1 cellular context compared by ENCODE assay signal in genomic region chr1:173294853-173295252, GRCh38.
TF ChIP-seq lines count a peak whose summit lies in the region.

No MANE protein-coding gene starts in this region.

TF ChIP-seq in SK-N-SH treated with all-trans-retinoic acid at 6 μM for 48 hours, 23 proteins besides CTCF, POLR2A, EP300 and RAD21 (continued from another document):
- TF ChIP-seq CSRNP3 (CRISPR knock-in tag; IDR thresholded peaks at IDR 0.05) = no peak
- no peak for TF ChIP-seq GLIS3 (CRISPR knock-in tag; IDR thresholded peaks at IDR 0.05)
- TF ChIP-seq RARB (CRISPR knock-in tag; IDR thresholded peaks at IDR 0.05) = no peak
- TF ChIP-seq TOX (CRISPR knock-in tag; IDR thresholded peaks at IDR 0.05; ENCODE audit: borderline replicate concordance) = no peak
- no peak for TF ChIP-seq BACH2 (CRISPR knock-in tag; IDR thresholded peaks at IDR 0.05; ENCODE audit: borderline replicate concordance)
- no peak for TF ChIP-seq ESRRG (CRISPR knock-in tag; IDR thresholded peaks at IDR 0.05)
- TF ChIP-seq ZFP30 (CRISPR knock-in tag; IDR thresholded peaks at IDR 0.05) = no peak
